34 cellular contexts compared by ENCODE assay signal in the genomic region with DNA sequence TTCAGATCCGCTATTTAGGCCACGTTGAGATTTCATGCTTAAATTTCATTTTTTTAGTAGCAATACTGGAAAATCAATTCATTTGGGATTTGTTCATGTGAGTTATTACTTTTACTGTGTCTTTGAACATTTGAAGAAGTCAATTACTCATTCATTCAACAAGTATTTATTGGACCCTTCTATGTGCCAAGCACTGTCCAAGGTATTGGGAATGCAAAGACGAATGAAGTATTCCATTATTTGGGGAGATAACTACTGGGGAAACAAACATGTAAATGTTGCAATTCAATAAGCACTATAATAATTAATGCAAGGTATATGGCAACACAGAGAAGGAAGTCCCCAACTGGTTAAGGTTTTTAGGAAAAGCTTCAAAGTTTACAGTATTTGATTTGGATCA.
"Had no signal": no experiment of that assay in that cellular context is flagged by ENCODE, and none has a peak within 500 bp of the region (broad histone marks: within the 10 kb centered on the region; RNA-seq: fewer than 3 reads in every experiment).

No MANE protein-coding gene starts in this region.

- DNase-seq: activated B cell treated with CpG ODN at 0.5 μM for 24 hours; activated CD4-positive, alpha-beta memory T cell treated with anti-CD3 and anti-CD28 coated beads for 36 hours; activated CD4-positive, alpha-beta T cell treated with anti-CD3 and anti-CD28 coated beads for 4 hours; activated CD4-positive, alpha-beta T cell treated with anti-CD3 and anti-CD28 coated beads, Interleukin-2, amount 10 ng/mL, durations not matched to agents 24 days and 14 days; activated CD4-positive, alpha-beta T cell treated with anti-CD3 and anti-CD28 coated beads, Interleukin-2, amount 50 U/mL, for 1 hour; activated CD4-positive, alpha-beta T cell treated with anti-CD3 and anti-CD28 coated beads, Interleukin-2, amount 50 U/mL, for 4 hours; activated CD4-positive, CD25-positive, alpha-beta regulatory T cell treated with anti-CD3 and anti-CD28 coated beads, Interleukin-2, amount 50 U/mL, for 72 hours; activated CD8-positive, alpha-beta memory T cell treated with anti-CD3 and anti-CD28 coated beads, Interleukin-2, amount 50 U/mL, for 4 hours; activated CD8-positive, alpha-beta T cell treated with anti-CD3 and anti-CD28 coated beads for 36 hours; activated effector memory CD4-positive, alpha-beta T cell treated with anti-CD3 and anti-CD28 coated beads, Interleukin-2, amount 50 U/mL, for 16 hours; activated gamma-delta T cell treated with Interleukin-2 at 50 U/mL for 16 hours; activated naive CD4-positive, alpha-beta T cell; activated naive CD4-positive, alpha-beta T cell treated with anti-CD3 and anti-CD28 coated beads for 36 hours; activated naive CD4-positive, alpha-beta T cell treated with anti-CD3 and anti-CD28 coated beads, Interleukin-2, amount 50 U/mL, for 16 hours; activated naive CD8-positive, alpha-beta T cell treated with anti-CD3 and anti-CD28 coated beads for 36 hours; activated T-cell treated with anti-CD3 and anti-CD28 coated beads for 4 hours; activated T-cell treated with anti-CD3 and anti-CD28 coated beads, Interleukin-2, amount 50 U/mL, for 1 hour; activated T-cell treated with anti-CD3 and anti-CD28 coated beads, Interleukin-2, amount 50 U/mL, for 4 hours; activated T-cell treated with anti-CD3 and anti-CD28 coated beads, Interleukin-2, amount 50 U/mL, for 72 hours; adrenal gland; amniotic stem cell; aorta; body of pancreas; brain microvascular endothelial cell; central memory CD4-positive, alpha-beta T cell; T-helper 2 cell; T-helper 9 cell had no signal

- H3K9me3 ChIP-seq: adrenal gland, body of pancreas, breast epithelium had no signal

- FAIRE-seq: astrocyte, colon, TTC549 had no signal

- H3K4me1 ChIP-seq: breast epithelium had no signal

- H3K27me3 ChIP-seq: adrenal gland, body of pancreas, brain microvascular endothelial cell, breast epithelium had no signal

- H3K4me3 ChIP-seq: adrenal gland, body of pancreas, breast epithelium had no signal

- ATAC-seq: activated CD8-positive, alpha-beta T cell treated with anti-CD3 and anti-CD28 coated beads for 36 hours; activated naive CD4-positive, alpha-beta T cell treated with anti-CD3 and anti-CD28 coated beads, Interleukin-2, amount 50 U/mL, for 72 hours; activated T-cell treated with anti-CD3 and anti-CD28 coated beads, Interleukin-2, amount 50 U/mL, for 4 hours; activated T-cell treated with anti-CD3 and anti-CD28 coated beads, Interleukin-2, amount 50 U/mL, for 72 hours; activated T-helper 17 cell treated with anti-CD3 and anti-CD28 coated beads, Interleukin-2, amount 50 U/mL, for 72 hours; body of pancreas had no signal

- H3K36me3 ChIP-seq: adrenal gland, brain microvascular endothelial cell, breast epithelium had no signal

- H3K27ac ChIP-seq: adrenal gland, body of pancreas, brain microvascular endothelial cell, breast epithelium, VCaP had no signal
